Comparison of ENCODE assay signal across 17 cellular contexts in genomic region chr7:30268666-30269065, GRCh38. TPM values are rescaled to one million over a fixed set of nuclear protein-coding genes. Genes with fewer than 3 reads are reported as not detected.
A peak's percentile ranks its signal among the peaks of the same experiment; 100 is the strongest.
DNase-seq lines count a peak whose midpoint lies in the region; ATAC-seq, FAIRE-seq and TF ChIP-seq lines count a peak whose summit lies in the region.
"Had no signal": no experiment of that assay in that cellular context is flagged by ENCODE, and none has a peak within 500 bp of the region (broad histone marks: within the 10 kb centered on the region; RNA-seq: fewer than 3 reads in every experiment).

No MANE protein-coding gene starts in this region.

- no peaks in the 10 kb centered on the region for H3K36me3 ChIP-seq in BLaER1 treated with 17β-estradiol and CSF1 and Interleukin-3, amounts not matched to agents 10 nM and 100 nM
- H3K36me3 ChIP-seq in Karpas-422 (ENCODE audit: insufficient read depth, low read length), result peaks cover 3% of the 10 kb centered on the region; the same call in 1 of the 2 replicates
- H3K36me3 ChIP-seq in pancreas, result no peaks in the 10 kb centered on the region

- intact Hi-C loops in sciatic nerve (cut with DNase I) (no loop called here), pancreas (cut with DNase I) (no loop called here)

- FAIRE-seq in frontal cortex (lab: Jason Lieb, UNC), result no peak
- no peak for FAIRE-seq in pancreas (lab: Jason Lieb, UNC)
- FAIRE-seq: D721Med had no signal

- no peaks in the 10 kb centered on the region for H4K20me1 ChIP-seq in BLaER1 treated with 17β-estradiol and CSF1 and Interleukin-3, amounts not matched to agents 10 nM and 100 nM
- H4K20me1 ChIP-seq in Karpas-422 (ENCODE audit: insufficient read depth, low read depth, low read length), result no peaks in the 10 kb centered on the region

- peak overlapping the region in 10 of 11 experiments; percentile 2 to 59 (median 40); a peak in 17 of 22 replicates for H3K4me2 ChIP-seq in BLaER1 treated with 17β-estradiol and CSF1 and Interleukin-3, amounts not matched to agents 10 nM and 100 nM
- no peak overlapping the region for H3K4me2 ChIP-seq in Karpas-422 (ENCODE audit: low read depth, low read length, poor library complexity, severe bottlenecking)
- H3K4me2 ChIP-seq: GM23338 had no signal

- H3K4me1 ChIP-seq in BLaER1 treated with 17β-estradiol and CSF1 and Interleukin-3, amounts not matched to agents 10 nM and 100 nM, result peaks cover 0 to 37% (median 15%) of the 10 kb centered on the region in 10 experiments; a peak in 16 of 20 replicates
- H3K4me1 ChIP-seq in Karpas-422 (ENCODE audit: low read length), result peaks cover 31% of the 10 kb centered on the region
- H3K4me1 ChIP-seq in pancreas, result no peaks in the 10 kb centered on the region

- ATAC-seq in sciatic nerve, result peak; percentile 64
- no peak for ATAC-seq in pancreas
- ATAC-seq: GM23338, HCT116 had no signal

- H3K79me2 ChIP-seq in Karpas-422 (ENCODE audit: low read length), result no peaks in the 10 kb centered on the region

- TF ChIP-seq CTCF in pancreas (IDR thresholded peaks at IDR 0.05), result no peak

- H3K27me3 ChIP-seq in BLaER1 treated with 17β-estradiol and CSF1 and Interleukin-3, amounts not matched to agents 10 nM and 100 nM, result no peaks in the 10 kb centered on the region
- H3K27me3 ChIP-seq in Karpas-422 (ENCODE audit: low read length) (no peaks in the 10 kb centered on the region), pancreas (no peaks in the 10 kb centered on the region)

- H3K9me2 ChIP-seq in Karpas-422 (replicated peaks; ENCODE audit: insufficient read depth, low read length), result no peaks in the 10 kb centered on the region

- no peaks in the 10 kb centered on the region for H3K9me3 ChIP-seq in BLaER1 treated with 17β-estradiol and CSF1 and Interleukin-3, amounts not matched to agents 10 nM and 100 nM (replicated peaks in 1 of 11)
- no peaks in the 10 kb centered on the region for H3K9me3 ChIP-seq in Karpas-422 (ENCODE audit: low read length)
- no peaks in the 10 kb centered on the region for H3K9me3 ChIP-seq in pancreas
- H3K9me3 ChIP-seq: Caco-2 had no signal

- H3K27ac ChIP-seq in BLaER1 treated with 17β-estradiol and CSF1 and Interleukin-3, amounts not matched to agents 10 nM and 100 nM, result no peak overlapping the region
- H3K27ac ChIP-seq in Karpas-422 (ENCODE audit: low read length) (no peak overlapping the region), pancreas (no peak overlapping the region)
- H3K27ac ChIP-seq: C4-2B, HL-60 had no signal

- no peak overlapping the region for H3K4me3 ChIP-seq in BLaER1 treated with 17β-estradiol and CSF1 and Interleukin-3, amounts not matched to agents 10 nM and 100 nM
- H3K4me3 ChIP-seq in Karpas-422 (ENCODE audit: low read length) (no peak overlapping the region), pancreas (no peak overlapping the region)
- H3K4me3 ChIP-seq: GM23338 had no signal

- WGBS in pancreas, 2 donors, result 85 to 91% methylated on average over 6 of the region's 6 CpGs

- H3K9ac ChIP-seq in BLaER1 treated with 17β-estradiol and CSF1 and Interleukin-3, amounts not matched to agents 10 nM and 100 nM, result no peak overlapping the region
- no peak overlapping the region for H3K9ac ChIP-seq in Karpas-422 (ENCODE audit: low read length)

- DNase-seq in Karpas-422 (no peak), NCI-H2227 treated with DMSO at 0.1 percent for 48 hours (lab: John Stamatoyannopoulos, UW) (peak; percentile 59), sciatic nerve (ENCODE audit: low spot score) (no peak), NCI-H774 (lab: John Stamatoyannopoulos, UW) (no peak), frontal cortex (ENCODE audit: low spot score in 2 of 2) (no peak), pancreas (no peak)
- DNase-seq: Caco-2; CD4-positive, alpha-beta T cell; GF-D8; H7; HFFc6 had no signal

- H2AFZ ChIP-seq in Karpas-422 (ENCODE audit: low read length), result 0 out of 2 replicates have a peak overlapping the region, but pooled peaks have one; percentile 10
- H2AFZ ChIP-seq: GM23338 had no signal

RNA-seq across cellular contexts. Expression of gene ZNRF2, which starts 15.7 kb away (rescaled TPM):
- total RNA-seq in Karpas-422 (2014; rRNA removed; shearing (Covaris generic); ENCODE audit: low replicate concordance), result 43.0 and 45.3 TPM in 2 replicates
- total RNA-seq in sciatic nerve, result 27.8 TPM
- 57.1 TPM for total RNA-seq in frontal cortex
- 10 to 100 TPM in 5 of 6 donors, 1 to 10 TPM in 1; 9.9 to 17.1 (median 11.8) TPM for total RNA-seq in pancreas
- 1 to 10 TPM; 4.9 to 7.6 TPM for polyA plus RNA-seq in pancreas
